ENCODE assay signal across 8 cellular contexts in the genomic region with DNA sequence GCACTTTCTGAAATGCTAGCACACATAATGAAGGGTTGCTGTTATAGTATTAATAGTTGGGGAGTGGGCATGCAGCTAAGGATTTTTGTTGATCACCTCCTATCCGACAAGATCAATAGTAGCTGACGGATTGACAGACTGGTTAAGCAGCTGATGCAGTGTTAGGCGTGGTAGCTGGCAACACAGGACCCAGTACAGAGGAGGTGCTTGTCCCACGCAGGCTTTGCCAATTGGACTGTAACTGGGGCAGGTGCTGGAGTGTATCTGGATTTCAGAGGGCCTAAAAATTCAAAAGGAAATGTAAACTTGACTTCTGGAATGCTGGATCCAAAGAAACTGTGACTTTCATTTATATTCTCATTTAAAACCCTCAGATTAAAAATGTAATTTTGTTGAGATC.
"Had no signal": no experiment of that assay in that cellular context is flagged by ENCODE, and none has a peak within 500 bp of the region (broad histone marks: within the 10 kb centered on the region; RNA-seq: fewer than 3 reads in every experiment).

No MANE protein-coding gene starts in this region.

- H3K4me2 ChIP-seq: KMS-11 had no signal

- H3K27me3 Mint-ChIP-seq: IgD-negative memory B cell had no signal

- ATAC-seq: HepG2, K562 had no signal

- H3K9ac ChIP-seq: KMS-11 had no signal

- DNase-seq: IMR-90, KBM-7, KG1 had no signal

- H3K4me3 ChIP-seq: K562 had no signal

- H3K27ac ChIP-seq: HL-60, KMS-11 had no signal

- H3K36me3 Mint-ChIP-seq: IgD-negative memory B cell had no signal

- H3K27ac Mint-ChIP-seq: IgD-negative memory B cell had no signal

- H3K4me1 Mint-ChIP-seq: IgD-negative memory B cell had no signal

- H3K4me3 Mint-ChIP-seq: IgD-negative memory B cell had no signal
